ENCODE assay signal across 24 cellular contexts in the genomic region with DNA sequence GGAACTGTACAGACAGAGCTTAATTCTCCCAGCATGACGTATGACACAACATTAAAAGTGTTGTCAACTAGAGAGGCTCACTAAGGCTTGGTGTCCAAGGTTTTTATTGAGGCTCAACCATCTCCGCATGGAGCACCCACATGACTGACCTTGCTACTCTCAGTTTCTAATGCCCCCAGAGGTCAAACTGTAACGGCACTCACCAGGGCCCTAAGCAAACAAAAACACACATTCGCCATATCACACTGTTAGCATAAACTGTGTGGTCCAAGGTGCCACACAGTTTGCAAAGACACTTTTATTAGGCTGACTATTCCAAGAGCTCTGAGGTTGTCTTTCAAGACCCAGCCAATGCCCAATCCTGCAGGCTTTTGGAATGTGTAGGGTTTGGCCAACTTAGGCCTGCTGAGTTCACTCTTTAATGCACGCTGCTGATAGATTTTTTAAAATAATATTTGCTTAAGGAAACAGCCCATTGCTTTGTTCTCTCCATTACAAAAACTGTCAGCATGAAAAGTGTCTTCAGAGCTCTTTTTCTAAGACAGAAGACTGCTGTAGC.
"Had no signal": no experiment of that assay in that cellular context is flagged by ENCODE, and none has a peak within 500 bp of the region (broad histone marks: within the 10 kb centered on the region; RNA-seq: fewer than 3 reads in every experiment).

No MANE protein-coding gene starts in this region.

- H3K4me3 ChIP-seq: dorsolateral prefrontal cortex, gastrocnemius medialis, lung, neural progenitor cell, prostate gland, right atrium auricular region, sigmoid colon, stomach, thyroid gland, vagina had no signal

- H3K4me1 ChIP-seq: gastrocnemius medialis, neural progenitor cell, parathyroid adenoma, prostate gland, right atrium auricular region, sigmoid colon, stomach, thyroid gland, vagina had no signal

- H3K9me3 ChIP-seq: gastrocnemius medialis, prostate gland, right atrium auricular region, sigmoid colon, stomach, thyroid gland, vagina had no signal

- H3K79me2 ChIP-seq: parathyroid adenoma had no signal

- H2AFZ ChIP-seq: neural progenitor cell, parathyroid adenoma had no signal

- ATAC-seq: esophagus mucosa; gastrocnemius medialis; left lobe of liver; naive thymus-derived CD4-positive, alpha-beta T cell; stimulated activated effector memory CD8-positive, alpha-beta T cell treated with anti-CD3 and anti-CD28 coated beads, Interleukin-12 subunit alpha, Interleukin-12 subunit beta, amount 100 ng/mL, for 72 hours had no signal

- H3K4me2 ChIP-seq: neural progenitor cell had no signal

- H3K27ac ChIP-seq: dorsolateral prefrontal cortex, epithelial cell of prostate, gastrocnemius medialis, neural progenitor cell, parathyroid adenoma, prostate gland, right atrium auricular region, sigmoid colon, stomach, thyroid gland, vagina had no signal

- DNase-seq: dorsolateral prefrontal cortex; effector CD4-positive, alpha-beta T cell; foreskin fibroblast; gastrocnemius medialis; head of caudate nucleus; kidney; naive thymus-derived CD4-positive, alpha-beta T cell; sigmoid colon; stimulated activated CD4-positive, alpha-beta T cell treated with anti-CD3 and anti-CD28 coated beads, Interleukin-2, amount 100 ng/mL, for 24 hours; stimulated activated CD4-positive, alpha-beta T cell treated with anti-CD3 and anti-CD28 coated beads, Interleukin-4, amount 100 ng/mL, for 24 hours; stimulated activated naive CD4-positive, alpha-beta T cell treated with Interleukin-2 at 50 U/mL for 16 hours; stomach; thyroid gland; trophoblast cell had no signal

- H3K27me3 ChIP-seq: dorsolateral prefrontal cortex, gastrocnemius medialis, neural progenitor cell, right atrium auricular region, sigmoid colon, stomach, thyroid gland, vagina had no signal

- H3K9ac ChIP-seq: neural progenitor cell, parathyroid adenoma had no signal

- H3K36me3 ChIP-seq: gastrocnemius medialis, neural progenitor cell, prostate gland, right atrium auricular region, sigmoid colon, stomach, thyroid gland, vagina had no signal
